1 cellular context compared by ENCODE assay signal in the genomic region with DNA sequence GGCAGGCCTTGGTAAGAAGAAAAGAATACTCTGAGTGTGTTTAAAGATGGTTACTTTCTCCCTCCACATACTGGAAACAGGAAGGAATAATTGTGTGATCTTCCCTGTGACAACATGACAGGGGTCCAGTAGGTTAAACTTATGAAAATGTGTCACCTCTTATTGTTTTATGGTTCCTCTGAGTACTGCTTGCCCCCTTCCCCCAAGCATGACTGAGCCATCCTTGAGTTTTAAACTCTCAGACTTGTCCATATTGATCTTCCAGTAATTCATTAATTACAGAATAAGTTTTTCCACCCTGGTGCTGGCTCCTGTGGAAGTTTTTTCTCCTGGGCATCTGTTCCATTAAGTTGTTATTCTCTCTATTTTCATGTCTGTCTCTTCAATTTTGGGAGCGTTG.
TF ChIP-seq lines count a peak whose summit lies in the region.

No MANE protein-coding gene starts in this region.

TF ChIP-seq in WTC11, 78 proteins besides CTCF, POLR2A, EP300 and RAD21 (continued from another document):
- TF ChIP-seq, protein P1, sequence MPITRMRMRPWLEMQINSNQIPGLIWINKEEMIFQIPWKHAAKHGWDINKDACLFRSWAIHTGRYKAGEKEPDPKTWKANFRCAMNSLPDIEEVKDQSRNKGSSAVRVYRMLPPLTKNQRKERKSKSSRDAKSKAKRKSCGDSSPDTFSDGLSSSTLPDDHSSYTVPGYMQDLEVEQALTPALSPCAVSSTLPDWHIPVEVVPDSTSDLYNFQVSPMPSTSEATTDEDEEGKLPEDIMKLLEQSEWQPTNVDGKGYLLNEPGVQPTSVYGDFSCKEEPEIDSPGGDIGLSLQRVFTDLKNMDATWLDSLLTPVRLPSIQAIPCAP (CRISPR knock-in tag; IDR thresholded peaks at IDR 0.05) = no peak
- TF ChIP-seq RELA (CRISPR knock-in tag; IDR thresholded peaks at IDR 0.05; ENCODE audit: borderline replicate concordance) (no peak), TEAD4 (CRISPR knock-in tag; IDR thresholded peaks at IDR 0.05) (no peak), TCF7 (CRISPR knock-in tag; IDR thresholded peaks at IDR 0.05; ENCODE audit: low read depth) (no peak), NFYB (CRISPR knock-in tag; conservative IDR thresholded peaks at IDR 0.05; ENCODE audit: low read depth) (no peak), ZNF396 (CRISPR knock-in tag; IDR thresholded peaks at IDR 0.05; ENCODE audit: borderline replicate concordance) (no peak), FOXJ3 (CRISPR knock-in tag; IDR thresholded peaks at IDR 0.05; ENCODE audit: borderline replicate concordance) (no peak), NFE2L1 (CRISPR knock-in tag; IDR thresholded peaks at IDR 0.05) (no peak), IRF2 (CRISPR knock-in tag; IDR thresholded peaks at IDR 0.05; ENCODE audit: borderline replicate concordance, low read depth) (no peak), FOXK1 (CRISPR knock-in tag; IDR thresholded peaks at IDR 0.05) (no peak), JUN (CRISPR knock-in tag; IDR thresholded peaks at IDR 0.05) (no peak), ZNF219 (CRISPR knock-in tag; IDR thresholded peaks at IDR 0.05; ENCODE audit: borderline replicate concordance) (no peak), ZNF423 (CRISPR knock-in tag; IDR thresholded peaks at IDR 0.05) (no peak)
- TF ChIP-seq, protein P2, sequence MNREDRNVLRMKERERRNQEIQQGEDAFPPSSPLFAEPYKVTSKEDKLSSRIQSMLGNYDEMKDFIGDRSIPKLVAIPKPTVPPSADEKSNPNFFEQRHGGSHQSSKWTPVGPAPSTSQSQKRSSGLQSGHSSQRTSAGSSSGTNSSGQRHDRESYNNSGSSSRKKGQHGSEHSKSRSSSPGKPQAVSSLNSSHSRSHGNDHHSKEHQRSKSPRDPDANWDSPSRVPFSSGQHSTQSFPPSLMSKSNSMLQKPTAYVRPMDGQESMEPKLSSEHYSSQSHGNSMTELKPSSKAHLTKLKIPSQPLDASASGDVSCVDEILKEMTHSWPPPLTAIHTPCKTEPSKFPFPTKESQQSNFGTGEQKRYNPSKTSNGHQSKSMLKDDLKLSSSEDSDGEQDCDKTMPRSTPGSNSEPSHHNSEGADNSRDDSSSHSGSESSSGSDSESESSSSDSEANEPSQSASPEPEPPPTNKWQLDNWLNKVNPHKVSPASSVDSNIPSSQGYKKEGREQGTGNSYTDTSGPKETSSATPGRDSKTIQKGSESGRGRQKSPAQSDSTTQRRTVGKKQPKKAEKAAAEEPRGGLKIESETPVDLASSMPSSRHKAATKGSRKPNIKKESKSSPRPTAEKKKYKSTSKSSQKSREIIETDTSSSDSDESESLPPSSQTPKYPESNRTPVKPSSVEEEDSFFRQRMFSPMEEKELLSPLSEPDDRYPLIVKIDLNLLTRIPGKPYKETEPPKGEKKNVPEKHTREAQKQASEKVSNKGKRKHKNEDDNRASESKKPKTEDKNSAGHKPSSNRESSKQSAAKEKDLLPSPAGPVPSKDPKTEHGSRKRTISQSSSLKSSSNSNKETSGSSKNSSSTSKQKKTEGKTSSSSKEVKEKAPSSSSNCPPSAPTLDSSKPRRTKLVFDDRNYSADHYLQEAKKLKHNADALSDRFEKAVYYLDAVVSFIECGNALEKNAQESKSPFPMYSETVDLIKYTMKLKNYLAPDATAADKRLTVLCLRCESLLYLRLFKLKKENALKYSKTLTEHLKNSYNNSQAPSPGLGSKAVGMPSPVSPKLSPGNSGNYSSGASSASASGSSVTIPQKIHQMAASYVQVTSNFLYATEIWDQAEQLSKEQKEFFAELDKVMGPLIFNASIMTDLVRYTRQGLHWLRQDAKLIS (CRISPR knock-in tag; IDR thresholded peaks at IDR 0.05; ENCODE audit: borderline replicate concordance) = no peak
TF ChIP-seq in WTC11: peak in this region for 0.
